1 cellular context compared by ENCODE assay signal in the genomic region with DNA sequence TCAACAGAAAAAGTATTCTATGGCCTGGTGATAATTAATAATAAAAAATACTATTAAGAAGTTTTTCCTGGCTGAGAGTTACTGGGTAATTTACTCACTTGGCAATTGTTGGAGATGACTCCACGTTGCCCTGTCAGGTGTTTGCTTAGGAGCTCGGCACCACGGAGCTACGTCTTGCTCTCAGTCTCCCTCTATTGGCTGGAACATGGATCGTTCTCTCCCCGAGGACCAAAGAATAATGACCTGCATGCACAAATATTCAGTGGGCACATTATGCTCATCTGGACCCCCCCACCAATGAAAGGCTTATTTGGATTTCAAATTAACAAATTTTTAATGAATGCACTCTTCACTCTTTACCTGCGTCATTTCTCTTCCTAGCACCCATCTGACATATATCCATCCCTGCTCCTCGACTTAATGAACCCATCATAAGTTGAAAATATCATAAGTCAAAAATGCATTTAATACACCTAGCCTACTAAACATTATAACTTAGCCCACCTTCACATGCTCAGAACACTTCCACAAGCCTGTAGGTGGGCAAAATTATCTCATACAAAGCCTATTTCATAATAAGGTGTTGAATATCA.
TF ChIP-seq lines count a peak whose summit lies in the region.

No MANE protein-coding gene starts in this region.

TF ChIP-seq in endothelial cell of umbilical vein, 7 proteins besides CTCF, POLR2A, EP300 and RAD21 (continued from another document):
- TF ChIP-seq GATA2 (IDR thresholded peaks at IDR 0.05; ENCODE audit: insufficient read depth, insufficient read length, low read depth, low read length): no peak
- TF ChIP-seq, protein P1, sequence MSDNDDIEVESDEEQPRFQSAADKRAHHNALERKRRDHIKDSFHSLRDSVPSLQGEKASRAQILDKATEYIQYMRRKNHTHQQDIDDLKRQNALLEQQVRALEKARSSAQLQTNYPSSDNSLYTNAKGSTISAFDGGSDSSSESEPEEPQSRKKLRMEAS (IDR thresholded peaks at IDR 0.05; ENCODE audit: insufficient read depth, insufficient read length): no peak
- no peak for TF ChIP-seq FOS (IDR thresholded peaks at IDR 0.05; ENCODE audit: borderline replicate concordance, insufficient read depth, low read length)
- TF ChIP-seq EZH2 (IDR thresholded peaks at IDR 0.05; ENCODE audit: borderline replicate concordance, low read depth, low read length, severe bottlenecking): no peak
